ENCODE assay signal across 18 cellular contexts in genomic region chr1:19406680-19407079, GRCh38.
DNase-seq lines count a peak whose midpoint lies in the region; ATAC-seq and TF ChIP-seq lines count a peak whose summit lies in the region.
"Had no signal": no experiment of that assay in that cellular context is flagged by ENCODE, and none has a peak within 500 bp of the region (broad histone marks: within the 10 kb centered on the region; RNA-seq: fewer than 3 reads in every experiment).

No MANE protein-coding gene starts in this region.

- no peaks in the 10 kb centered on the region for H3K27me3 Mint-ChIP-seq in CD8-positive, alpha-beta memory T cell
- H3K27me3 Mint-ChIP-seq in T-helper 17 cell: no peaks in the 10 kb centered on the region
- H3K27me3 Mint-ChIP-seq: dendritic cell treated with granulocyte-macrophage colony-stimulating factor and Interleukin-4, amounts not matched to agents 40 ng/mL and 50 ng/mL, for 4 days had no signal

- TF ChIP-seq CTCF in esophagus muscularis mucosa (IDR thresholded peaks at IDR 0.05) (no peak), sigmoid colon (IDR thresholded peaks at IDR 0.05) (no peak), foreskin fibroblast (IDR thresholded peaks at IDR 0.05; ENCODE audit: low read depth, low read length) (no peak)

- POLR2A ChIA-PET in CD8-positive, alpha-beta memory T cell (lab: Charles Lee): interaction anchor here (1.0 kb wide), 1 partner anchor 11 kb away, joined by 3 read pairs; no protein-coding TSS in a partner anchor

- H3K4me3 ChIP-seq in CD8-positive, alpha-beta memory T cell (ENCODE audit: low read length): no peak overlapping the region
- H3K4me3 ChIP-seq in esophagus muscularis mucosa (no peak overlapping the region), sigmoid colon (no peak overlapping the region), foreskin fibroblast (ENCODE audit: low read depth in 1 of 2, low read length in 2 of 2) (no peak overlapping the region)
- H3K4me3 ChIP-seq: heart right ventricle had no signal

- no peak overlapping the region for H3K27ac ChIP-seq in CD8-positive, alpha-beta memory T cell (ENCODE audit: low read depth, low read length)
- H3K27ac ChIP-seq in esophagus muscularis mucosa (replicated peaks in 1 of 4) (peak overlapping the region; percentile 88 to 97 (median 92)), sigmoid colon (peak overlapping the region; percentile 82 to 98 (median 91))

- TF ChIP-seq EP300 in esophagus muscularis mucosa (IDR thresholded peaks at IDR 0.05) (no peak), sigmoid colon (IDR thresholded peaks at IDR 0.05) (no peak)

- intact Hi-C loops in esophagus muscularis mucosa (cut with DNase I): no loop called here
- intact Hi-C loops in sigmoid colon (cut with DNase I): no loop called here

- DNase-seq in CD8-positive, alpha-beta memory T cell: no peak
- DNase-seq in T-helper 17 cell: no peak
- no peak for DNase-seq in esophagus muscularis mucosa (ENCODE audit: extremely low spot score)
- DNase-seq in sigmoid colon: no peak
- DNase-seq in Kasumi-1 (lab: John Stamatoyannopoulos, UW): no peak
- DNase-seq in AML-193 (lab: John Stamatoyannopoulos, UW): no peak
- no peak for DNase-seq in foreskin fibroblast
- DNase-seq: heart right ventricle; islet precursor cell; mesenchymal stem cell; NCI-H2029 treated with DMSO at 0.1 percent for 48 hours; NCI-H510A; occipital lobe; SHP77 treated with DMSO at 0.1 percent for 48 hours; stimulated activated CD4-positive, alpha-beta T cell treated with anti-CD3 and anti-CD28 coated beads, Interleukin-1b, Interleukin-23, amount 100 ng/mL, for 48 hours had no signal

- H3K9me3 Mint-ChIP-seq in CD8-positive, alpha-beta memory T cell: no peaks in the 10 kb centered on the region
- H3K9me3 Mint-ChIP-seq: dendritic cell treated with granulocyte-macrophage colony-stimulating factor and Interleukin-4, amounts not matched to agents 40 ng/mL and 50 ng/mL, for 4 days; T-helper 1 cell treated with Interleukin-12 subunit alpha and Interleukin-12 subunit beta and Interleukin-4 antibody, amounts not matched to agents 30 μg/mL and 1 μg/mL, for 36 hours had no signal

- TF ChIP-seq POLR2A in esophagus muscularis mucosa (IDR thresholded peaks at IDR 0.05; ENCODE audit: low read depth): no peak
- no peak for TF ChIP-seq POLR2A in sigmoid colon (IDR thresholded peaks at IDR 0.05)

- CTCF ChIA-PET in CD8-positive, alpha-beta memory T cell (lab: Charles Lee): no interaction called here

- no peaks in the 10 kb centered on the region for H3K9me3 ChIP-seq in CD8-positive, alpha-beta memory T cell (ENCODE audit: low read length)
- H3K9me3 ChIP-seq in T-helper 17 cell (ENCODE audit: control insufficient read depth, low read length, poor library complexity, severe bottlenecking): no peaks in the 10 kb centered on the region
- H3K9me3 ChIP-seq in esophagus muscularis mucosa: no peaks in the 10 kb centered on the region
- no peaks in the 10 kb centered on the region for H3K9me3 ChIP-seq in sigmoid colon
- H3K9me3 ChIP-seq: heart right ventricle had no signal

- peak overlapping the region in 7 of 8 donors; percentile 24 to 90 (median 49) for H3K27ac Mint-ChIP-seq in CD8-positive, alpha-beta memory T cell
- peak overlapping the region; percentile 96 for H3K27ac Mint-ChIP-seq in T-helper 17 cell
- H3K27ac Mint-ChIP-seq: dendritic cell treated with granulocyte-macrophage colony-stimulating factor and Interleukin-4, amounts not matched to agents 40 ng/mL and 50 ng/mL, for 4 days had no signal

- peaks cover 1% of the 10 kb centered on the region for H3K36me3 ChIP-seq in CD8-positive, alpha-beta memory T cell (ENCODE audit: insufficient read depth, low read length)
- H3K36me3 ChIP-seq in esophagus muscularis mucosa (peaks cover 0 to 2% (median 0%) of the 10 kb centered on the region in 4 donors), sigmoid colon (peaks cover 0 to 4% (median 0%) of the 10 kb centered on the region in 4 donors)

- H3K36me3 Mint-ChIP-seq in CD8-positive, alpha-beta memory T cell: peaks cover 0 to 78% (median 4%) of the 10 kb centered on the region in 3 donors
- H3K36me3 Mint-ChIP-seq in T-helper 17 cell (ENCODE audit: low read depth): peaks cover 2% of the 10 kb centered on the region

- peak overlapping the region in 2 of 7 donors; percentile 4 to 51 for H3K4me3 Mint-ChIP-seq in CD8-positive, alpha-beta memory T cell
- no peak overlapping the region for H3K4me3 Mint-ChIP-seq in T-helper 17 cell
- H3K4me3 Mint-ChIP-seq: dendritic cell treated with granulocyte-macrophage colony-stimulating factor and Interleukin-4, amounts not matched to agents 40 ng/mL and 50 ng/mL, for 4 days; T-helper 1 cell treated with Interleukin-12 subunit alpha and Interleukin-12 subunit beta and Interleukin-4 antibody, amounts not matched to agents 30 μg/mL and 1 μg/mL, for 36 hours had no signal

- H3K4me1 ChIP-seq in CD8-positive, alpha-beta memory T cell (ENCODE audit: insufficient read depth, low read length): peaks cover 38% of the 10 kb centered on the region
- H3K4me1 ChIP-seq in esophagus muscularis mucosa: peaks cover 62 to 100% (median 99%) of the 10 kb centered on the region in 4 donors
- H3K4me1 ChIP-seq in sigmoid colon: peaks cover 0 to 99% (median 79%) of the 10 kb centered on the region in 4 donors

- 94% methylated on average over 5 of the region's 5 CpGs for WGBS in esophagus muscularis mucosa
- 92 to 94% methylated on average over 5 of the region's 5 CpGs for WGBS in sigmoid colon, 2 donors

- peaks cover 77 to 93% (median 93%) of the 10 kb centered on the region in 3 donors for H3K4me1 Mint-ChIP-seq in CD8-positive, alpha-beta memory T cell
- H3K4me1 Mint-ChIP-seq in T-helper 17 cell: peaks cover 56% of the 10 kb centered on the region

- no peak for ATAC-seq in T-helper 17 cell
- ATAC-seq in HG03175 (IDR thresholded peaks at IDR 0.05; ENCODE audit: unreplicated experiment): no peak

- no peaks in the 10 kb centered on the region for H3K27me3 ChIP-seq in CD8-positive, alpha-beta memory T cell (ENCODE audit: insufficient read depth, low read length, poor library complexity, severe bottlenecking)
- no peaks in the 10 kb centered on the region for H3K27me3 ChIP-seq in esophagus muscularis mucosa
- H3K27me3 ChIP-seq in sigmoid colon: no peaks in the 10 kb centered on the region
- H3K27me3 ChIP-seq: heart right ventricle had no signal
